ENCODE assay signal across 16 cellular contexts in the genomic region with DNA sequence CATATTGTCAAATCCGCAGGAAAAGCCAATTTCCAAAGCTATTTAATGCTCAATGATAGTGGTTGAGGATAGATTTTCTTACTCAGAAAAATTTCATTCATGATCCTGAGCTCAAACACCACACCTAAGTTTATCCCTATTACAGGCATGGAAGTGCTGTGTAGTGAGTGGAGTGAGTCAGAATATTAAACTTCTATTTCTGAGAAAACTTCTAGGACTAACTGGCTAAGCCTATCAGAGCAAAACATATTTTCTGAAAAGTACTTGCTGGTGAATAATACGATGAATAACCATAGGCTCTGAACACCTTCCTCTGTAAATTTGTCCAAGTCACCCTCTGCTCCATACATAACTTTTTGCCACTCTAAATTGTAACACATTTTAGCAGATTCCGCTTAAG.
DNase-seq lines count a peak whose midpoint lies in the region; ATAC-seq, FAIRE-seq and TF ChIP-seq lines count a peak whose summit lies in the region.
"Had no signal": no experiment of that assay in that cellular context is flagged by ENCODE, and none has a peak within 500 bp of the region (broad histone marks: within the 10 kb centered on the region; RNA-seq: fewer than 3 reads in every experiment).

No MANE protein-coding gene starts in this region.

- no peaks in the 10 kb centered on the region for H3K9me2 ChIP-seq in PC-3 (replicated peaks; ENCODE audit: low read length)

- TF ChIP-seq CTCF in PC-3 (conservative IDR thresholded peaks at IDR 0.05; ENCODE audit: low read depth, low read length) (no peak), K562 (IDR thresholded peaks at IDR 0.05 in 2 of 3, conservative IDR thresholded peaks at IDR 0.05 in 1 of 3; ENCODE audit: insufficient read depth in 2 of 3, low read depth in 1 of 3, low read length in 3 of 3) (no peak), osteoblast (IDR thresholded peaks at IDR 0.05; ENCODE audit: extremely low read depth, low read depth, low read length) (no peak), GM10248 (IDR thresholded peaks at IDR 0.05; ENCODE audit: control extremely low read depth, extremely low read depth, low read depth, missing control alignments) (no peak)

- H3K36me3 Mint-ChIP-seq in activated CD4-positive, alpha-beta T cell treated with anti-CD3 and anti-CD28 coated beads, Interleukin-2, amount 10 ng/mL, durations not matched to agents 24 days and 14 days (ENCODE audit: low read depth) = no peaks in the 10 kb centered on the region
- H3K36me3 Mint-ChIP-seq in activated T-helper 2 cell treated with anti-CD3 and anti-CD28 coated beads, Interferon-gamma antibody, Interleukin-2, Interleukin-4, amounts not matched to agents 10 μg/mL and 5 μg/mL and 100 μg/mL, durations not matched to agents 14 hours and 24 hours and 36 hours (ENCODE audit: low read depth) = no peaks in the 10 kb centered on the region

- in situ Hi-C loops in K562 (cut with MboI) = no loop called here

- H4K20me1 ChIP-seq in PC-3 (ENCODE audit: low read length) = no peaks in the 10 kb centered on the region
- H4K20me1 ChIP-seq in K562 (replicated peaks; ENCODE audit: control insufficient read depth, insufficient read depth, low read length) = no peaks in the 10 kb centered on the region
- no peaks in the 10 kb centered on the region for H4K20me1 ChIP-seq in osteoblast (ENCODE audit: insufficient read depth, low read length)

- TF ChIP-seq EP300 in K562 (IDR thresholded peaks at IDR 0.05; ENCODE audit: low read length) = no peak

- H3K27ac ChIP-seq in PC-3 (ENCODE audit: low read length) (no peak overlapping the region), K562 (ENCODE audit: extremely low read depth, low read depth, low read length) (no peak overlapping the region), osteoblast (ENCODE audit: low read depth, low read length) (peak overlapping the region; percentile 57)

- H3K27me3 ChIP-seq in PC-3 (ENCODE audit: low read length) (no peaks in the 10 kb centered on the region), K562 (ENCODE audit: control insufficient read depth in 2 of 2, insufficient read depth in 2 of 2, low read length in 2 of 2) (no peaks in the 10 kb centered on the region), osteoblast (ENCODE audit: insufficient read depth, low read length) (no peaks in the 10 kb centered on the region)

- no peak overlapping the region for H3K4me3 Mint-ChIP-seq in activated CD4-positive, alpha-beta T cell treated with anti-CD3 and anti-CD28 coated beads, Interleukin-2, amount 10 ng/mL, durations not matched to agents 24 days and 14 days
- no peak overlapping the region for H3K4me3 Mint-ChIP-seq in activated T-helper 2 cell treated with anti-CD3 and anti-CD28 coated beads, Interferon-gamma antibody, Interleukin-2, Interleukin-4, amounts not matched to agents 10 μg/mL and 5 μg/mL and 100 μg/mL, durations not matched to agents 14 hours and 24 hours and 36 hours (ENCODE audit: low read depth)

- peak; percentile 30 for DNase-seq in EH (ENCODE audit: low read depth)
- no peak for DNase-seq in PC-3
- no peak for DNase-seq in K562 (ENCODE audit: extremely low read depth in 1 of 4, low spot score in 3 of 4)
- DNase-seq in osteoblast (ENCODE audit: insufficient read length, low spot score, missing footprints) = peak; percentile 36
- no peak for DNase-seq in activated CD4-positive, alpha-beta T cell treated with anti-CD3 and anti-CD28 coated beads, Interleukin-2, amount 10 ng/mL, durations not matched to agents 24 days and 14 days
- no peak for DNase-seq in activated T-helper 2 cell treated with anti-CD3 and anti-CD28 coated beads, Interferon-gamma antibody, Interleukin-2, Interleukin-4, amounts not matched to agents 10 μg/mL and 5 μg/mL and 100 μg/mL, durations not matched to agents 14 hours and 24 hours and 36 hours (ENCODE audit: low spot score)
- no peak for DNase-seq in GM10248 (ENCODE audit: extremely low spot score)
- DNase-seq: AML-193, GDM1, GOT3, NCI-H1105 treated with DMSO at 0.1 percent for 48 hours, NCI-H1930, NCI-H510A treated with DMSO at 0.1 percent for 48 hours, SIG-M5 had no signal

- H3K9me3 Mint-ChIP-seq in activated CD4-positive, alpha-beta T cell treated with anti-CD3 and anti-CD28 coated beads, Interleukin-2, amount 10 ng/mL, durations not matched to agents 24 days and 14 days = no peaks in the 10 kb centered on the region
- no peaks in the 10 kb centered on the region for H3K9me3 Mint-ChIP-seq in activated T-helper 2 cell treated with anti-CD3 and anti-CD28 coated beads, Interferon-gamma antibody, Interleukin-2, Interleukin-4, amounts not matched to agents 10 μg/mL and 5 μg/mL and 100 μg/mL, durations not matched to agents 14 hours and 24 hours and 36 hours

- no peak overlapping the region for H3K4me2 ChIP-seq in PC-3 (ENCODE audit: low read length)
- no peak overlapping the region for H3K4me2 ChIP-seq in K562 (ENCODE audit: insufficient read depth, low read length)
- peak overlapping the region; percentile 14 for H3K4me2 ChIP-seq in osteoblast (ENCODE audit: insufficient read depth, low read length)

- POLR2A ChIA-PET in PC-3 (lab: Charles Lee; ENCODE audit: unreplicated experiment) = interaction anchor here (0.6 kb wide), 1 partner anchor 9 kb away, joined by 3 read pairs; no protein-coding TSS in a partner anchor
- POLR2A ChIA-PET in K562 (lab: Yijun Ruan, JAX) = no interaction called here
- POLR2A ChIA-PET in GM10248 (lab: Yijun Ruan, JAX) = no interaction called here

- H2AFZ ChIP-seq in PC-3 (ENCODE audit: low read length) = no peak overlapping the region
- H2AFZ ChIP-seq in K562 (ENCODE audit: low read depth, low read length) = no peak overlapping the region
- no peak overlapping the region for H2AFZ ChIP-seq in osteoblast (ENCODE audit: low read length)

- H3K9me1 ChIP-seq in K562 (ENCODE audit: control insufficient read depth, insufficient read depth, low read length) = no peaks in the 10 kb centered on the region

- no peak for TF ChIP-seq RAD21 in K562 (CRISPR knock-in tag; conservative IDR thresholded peaks at IDR 0.05 in 1 of 2, IDR thresholded peaks at IDR 0.05 in 1 of 2)

- no peak overlapping the region for H3K27ac Mint-ChIP-seq in activated CD4-positive, alpha-beta T cell treated with anti-CD3 and anti-CD28 coated beads, Interleukin-2, amount 10 ng/mL, durations not matched to agents 24 days and 14 days
- H3K27ac Mint-ChIP-seq in activated T-helper 2 cell treated with anti-CD3 and anti-CD28 coated beads, Interferon-gamma antibody, Interleukin-2, Interleukin-4, amounts not matched to agents 10 μg/mL and 5 μg/mL and 100 μg/mL, durations not matched to agents 14 hours and 24 hours and 36 hours = no peak overlapping the region

- no peak for TF ChIP-seq POLR2A in K562 (conservative IDR thresholded peaks at IDR 0.05)

- FAIRE-seq in K562 (lab: Jason Lieb, UNC) = no peak
- FAIRE-seq: A204.1 had no signal

- intact Hi-C loops in PC-3 (cut with micrococcal nuclease) = no loop called here
- intact Hi-C loops in K562 (cut with micrococcal nuclease) = loop anchor here (2.0 kb wide), 1 partner anchor 26 kb away; no protein-coding TSS in a partner anchor
- intact Hi-C loops in activated CD4-positive, alpha-beta T cell treated with anti-CD3 and anti-CD28 coated beads, Interleukin-2, amount 10 ng/mL, durations not matched to agents 24 days and 14 days (cut with micrococcal nuclease) = no loop called here
- intact Hi-C loops in activated T-helper 2 cell treated with anti-CD3 and anti-CD28 coated beads, Interferon-gamma antibody, Interleukin-2, Interleukin-4, amounts not matched to agents 10 μg/mL and 5 μg/mL and 100 μg/mL, durations not matched to agents 14 hours and 24 hours and 36 hours (cut with micrococcal nuclease) = no loop called here

- no TSS peak for BruUV-seq in PC-3 (replicated peaks; lab: Mats Ljungman, UMichigan)
- BruUV-seq in K562 (replicated peaks; lab: Mats Ljungman, UMichigan) = no TSS peak

- 0 out of 2 replicates have a peak, but pooled peaks cover 8% of the 10 kb centered on the region for H3K4me1 ChIP-seq in PC-3 (ENCODE audit: insufficient read depth, low read length)
- no peaks in the 10 kb centered on the region; a peak in 1 of 5 replicates for H3K4me1 ChIP-seq in K562 (replicated peaks in 1 of 2; ENCODE audit: control insufficient read depth in 2 of 2, insufficient read depth in 2 of 2, low read length in 2 of 2)
- peaks cover 17% of the 10 kb centered on the region for H3K4me1 ChIP-seq in osteoblast (ENCODE audit: insufficient read depth, low read length)

- 0% methylated on average over 3 of the region's 3 CpGs for WGBS in K562 (ENCODE audit: insufficient coverage, low coverage, missing lambda C conversion rate)

- no peak overlapping the region for H3K4me3 ChIP-seq in PC-3 (ENCODE audit: low read length)
- H3K4me3 ChIP-seq in K562 = no peak overlapping the region
- no peak overlapping the region for H3K4me3 ChIP-seq in osteoblast (ENCODE audit: insufficient read depth, low read length)

- no peaks in the 10 kb centered on the region for H3K36me3 ChIP-seq in PC-3 (ENCODE audit: low read depth, low read length)
- no peaks in the 10 kb centered on the region for H3K36me3 ChIP-seq in K562 (ENCODE audit: control insufficient read depth, insufficient read depth, low read length)
- H3K36me3 ChIP-seq in osteoblast (ENCODE audit: insufficient read depth, low read length) = no peaks in the 10 kb centered on the region

- H3K79me2 ChIP-seq in PC-3 (ENCODE audit: low read length) (no peaks in the 10 kb centered on the region), K562 (ENCODE audit: control insufficient read depth, insufficient read depth, low read length) (no peaks in the 10 kb centered on the region), osteoblast (ENCODE audit: insufficient read depth, low read length) (no peaks in the 10 kb centered on the region)

- H3K4me1 Mint-ChIP-seq in activated CD4-positive, alpha-beta T cell treated with anti-CD3 and anti-CD28 coated beads, Interleukin-2, amount 10 ng/mL, durations not matched to agents 24 days and 14 days = no peaks in the 10 kb centered on the region
- no peaks in the 10 kb centered on the region for H3K4me1 Mint-ChIP-seq in activated T-helper 2 cell treated with anti-CD3 and anti-CD28 coated beads, Interferon-gamma antibody, Interleukin-2, Interleukin-4, amounts not matched to agents 10 μg/mL and 5 μg/mL and 100 μg/mL, durations not matched to agents 14 hours and 24 hours and 36 hours (ENCODE audit: low read depth)

- ATAC-seq in PC-3 (peak; percentile 92), K562 (no peak; the same call in 2 of the 3 replicates), GM21528 (IDR thresholded peaks at IDR 0.05; ENCODE audit: low FRiP score, unreplicated experiment) (no peak)

- CTCF ChIA-PET in PC-3 (lab: Charles Lee) (no interaction called here), K562 (lab: Yijun Ruan, JAX; ENCODE audit: low intra/inter-chr PET ratio) (no interaction called here), GM10248 (lab: Yijun Ruan, JAX) (no interaction called here)

- no peaks in the 10 kb centered on the region for H3K9me3 ChIP-seq in PC-3 (ENCODE audit: low read length)
- no peaks in the 10 kb centered on the region for H3K9me3 ChIP-seq in K562 (replicated peaks; ENCODE audit: control insufficient read depth, insufficient read depth, low read depth, low read length)
- H3K9me3 ChIP-seq in osteoblast (ENCODE audit: low read depth, low read length) = no peaks in the 10 kb centered on the region

- no peaks in the 10 kb centered on the region for H3F3A ChIP-seq in PC-3 (ENCODE audit: low read length, unreplicated experiment)

- H3K9ac ChIP-seq in PC-3 (ENCODE audit: low read length) = no peak overlapping the region
- H3K9ac ChIP-seq in K562 (ENCODE audit: insufficient read depth in 1 of 2, low read depth in 2 of 2, low read length in 2 of 2) = no peak overlapping the region

- H3K27me3 Mint-ChIP-seq in activated CD4-positive, alpha-beta T cell treated with anti-CD3 and anti-CD28 coated beads, Interleukin-2, amount 10 ng/mL, durations not matched to agents 24 days and 14 days = no peaks in the 10 kb centered on the region
- no peaks in the 10 kb centered on the region for H3K27me3 Mint-ChIP-seq in activated T-helper 2 cell treated with anti-CD3 and anti-CD28 coated beads, Interferon-gamma antibody, Interleukin-2, Interleukin-4, amounts not matched to agents 10 μg/mL and 5 μg/mL and 100 μg/mL, durations not matched to agents 14 hours and 24 hours and 36 hours (ENCODE audit: low read depth)

Comparison
In these comparisons a context has a peak if more than half of its experiments do, and no peak if none do; other contexts are left out.
1. DNase-seq: peak in EH (single experiment) and osteoblast (single experiment); none in PC-3 (single experiment), K562 (0 of 4), activated CD4-positive, alpha-beta T cell treated with anti-CD3 and anti-CD28 coated beads, Interleukin-2, amount 10 ng/mL, durations not matched to agents 24 days and 14 days (single experiment), activated T-helper 2 cell treated with anti-CD3 and anti-CD28 coated beads, Interferon-gamma antibody, Interleukin-2, Interleukin-4, amounts not matched to agents 10 μg/mL and 5 μg/mL and 100 μg/mL, durations not matched to agents 14 hours and 24 hours and 36 hours (single experiment) and GM10248 (single experiment).